ENCODE assay signal across 22 cellular contexts in genomic region chr1:94661431-94661830, GRCh38.
DNase-seq lines count a peak whose midpoint lies in the region; ATAC-seq and TF ChIP-seq lines count a peak whose summit lies in the region.
"Had no signal": no experiment of that assay in that cellular context is flagged by ENCODE, and none has a peak within 500 bp of the region (broad histone marks: within the 10 kb centered on the region; RNA-seq: fewer than 3 reads in every experiment).

No MANE protein-coding gene starts in this region.

- peaks cover 18% of the 10 kb centered on the region for H3K4me1 ChIP-seq in adipocyte (ENCODE audit: control insufficient read depth, insufficient read depth, low read length)
- peaks cover 55% of the 10 kb centered on the region for H3K4me1 ChIP-seq in iPS-18a (ENCODE audit: control insufficient read depth, low read depth, low read length)
- peaks cover 20% of the 10 kb centered on the region for H3K4me1 ChIP-seq in testis
- H3K4me1 ChIP-seq: vagina had no signal

- no peak for TF ChIP-seq POLR2A in testis (IDR thresholded peaks at IDR 0.05)

- no peaks in the 10 kb centered on the region for H3K27me3 ChIP-seq in adipocyte (replicated peaks; ENCODE audit: control insufficient read depth, insufficient read depth, low read length)
- H3K27me3 ChIP-seq in iPS-18a (ENCODE audit: control insufficient read depth, insufficient read depth, low read length): no peaks in the 10 kb centered on the region
- no peaks in the 10 kb centered on the region for H3K27me3 ChIP-seq in testis
- H3K27me3 ChIP-seq: cardiac muscle cell, Peyer's patch, SJCRH30, vagina had no signal

- H3K27me3 Mint-ChIP-seq in HFFc6 (ENCODE audit: insufficient read depth): no peaks in the 10 kb centered on the region

- peak overlapping the region; percentile 49; the same call in 1 of the 2 replicates for H3K27ac Mint-ChIP-seq in HFFc6
- H3K27ac Mint-ChIP-seq: activated naive CD4-positive, alpha-beta T cell treated with anti-CD3 and anti-CD28 coated beads for 36 hours; activated T-cell treated with anti-CD3 and anti-CD28 coated beads, Interleukin-2, amount 50 U/mL, for 72 hours had no signal

- H3K9me3 Mint-ChIP-seq in HFFc6: no peaks in the 10 kb centered on the region
- H3K9me3 Mint-ChIP-seq: activated naive CD4-positive, alpha-beta T cell treated with anti-CD3 and anti-CD28 coated beads for 36 hours; activated T-cell treated with anti-CD3 and anti-CD28 coated beads, Interleukin-2, amount 50 U/mL, for 72 hours had no signal

- no peak for TF ChIP-seq CTCF in HFFc6 (IDR thresholded peaks at IDR 0.05)
- TF ChIP-seq CTCF in testis (IDR thresholded peaks at IDR 0.05): no peak

- H3K4me3 Mint-ChIP-seq in HFFc6: no peak overlapping the region
- H3K4me3 Mint-ChIP-seq: activated naive CD4-positive, alpha-beta T cell treated with anti-CD3 and anti-CD28 coated beads for 36 hours; activated T-cell treated with anti-CD3 and anti-CD28 coated beads, Interleukin-2, amount 50 U/mL, for 72 hours had no signal

- H3K36me3 ChIP-seq in adipocyte (ENCODE audit: control insufficient read depth, insufficient read depth, low read length, severe bottlenecking) (no peaks in the 10 kb centered on the region), iPS-18a (ENCODE audit: control insufficient read depth, low read depth, low read length) (no peaks in the 10 kb centered on the region), testis (ENCODE audit: low read depth, missing control alignments) (no peaks in the 10 kb centered on the region)
- H3K36me3 ChIP-seq: cardiac muscle cell, Peyer's patch, SJCRH30, vagina had no signal

- no peak overlapping the region for H3K9ac ChIP-seq in adipocyte (ENCODE audit: low read length)
- peak overlapping the region; percentile 29 for H3K9ac ChIP-seq in iPS-18a (ENCODE audit: low read length)
- H3K9ac ChIP-seq: KMS-11 had no signal

- H3K4me3 ChIP-seq in adipocyte (ENCODE audit: low read length): no peak overlapping the region
- peak overlapping the region; percentile 33 for H3K4me3 ChIP-seq in iPS-18a (ENCODE audit: low read length)
- H3K4me3 ChIP-seq in testis: no peak overlapping the region
- H3K4me3 ChIP-seq: cardiac muscle cell, Peyer's patch, SJCRH30, vagina had no signal

- intact Hi-C loops in testis (cut with DNase I; ENCODE audit: low total_unique reads): no loop called here

- no peak for DNase-seq in HFFc6
- peak; percentile 11 for DNase-seq in adipocyte (ENCODE audit: low read depth)
- DNase-seq in testis: no peak
- no peak for DNase-seq in NCI-H345 (lab: John Stamatoyannopoulos, UW)
- no peak for DNase-seq in amniotic stem cell (lab: John Stamatoyannopoulos, UW)
- DNase-seq: activated naive CD4-positive, alpha-beta T cell treated with anti-CD3 and anti-CD28 coated beads for 36 hours; activated T-cell treated with anti-CD3 and anti-CD28 coated beads, Interleukin-2, amount 50 U/mL, for 72 hours; anterior cingulate cortex; cortex of kidney; left cardiac atrium; NCI-H146; NCI-H510A; occipital lobe; Peyer's patch; T-helper 1 cell had no signal

- ATAC-seq in GM19467 (IDR thresholded peaks at IDR 0.05; ENCODE audit: unreplicated experiment): no peak
- ATAC-seq: activated T-cell treated with anti-CD3 and anti-CD28 coated beads, Interleukin-2, amount 50 U/mL, for 72 hours; left cardiac atrium had no signal

- WGBS in testis, 2 donors: 28 to 36% methylated on average over 1 of the region's 1 CpG

- peak overlapping the region; percentile 80 for H3K27ac ChIP-seq in iPS-18a (ENCODE audit: low read length)
- H3K27ac ChIP-seq in testis: peak overlapping the region; percentile 34 to 72
- H3K27ac ChIP-seq: C4-2B, cardiac muscle cell, KMS-11, Peyer's patch, SJCRH30, vagina had no signal

- H3K9me3 ChIP-seq in adipocyte (ENCODE audit: control insufficient read depth, low read length) (no peaks in the 10 kb centered on the region), iPS-18a (ENCODE audit: control insufficient read depth, low read depth, low read length) (peaks cover 3% of the 10 kb centered on the region), testis (no peaks in the 10 kb centered on the region)
- H3K9me3 ChIP-seq: Peyer's patch, SJCRH30, vagina had no signal

- no peaks in the 10 kb centered on the region for H3K36me3 Mint-ChIP-seq in HFFc6 (ENCODE audit: low read depth)

- peaks cover 63% of the 10 kb centered on the region for H3K4me1 Mint-ChIP-seq in HFFc6 (ENCODE audit: low read depth)
